ENCODE assay signal across 8 cellular contexts in the genomic region with DNA sequence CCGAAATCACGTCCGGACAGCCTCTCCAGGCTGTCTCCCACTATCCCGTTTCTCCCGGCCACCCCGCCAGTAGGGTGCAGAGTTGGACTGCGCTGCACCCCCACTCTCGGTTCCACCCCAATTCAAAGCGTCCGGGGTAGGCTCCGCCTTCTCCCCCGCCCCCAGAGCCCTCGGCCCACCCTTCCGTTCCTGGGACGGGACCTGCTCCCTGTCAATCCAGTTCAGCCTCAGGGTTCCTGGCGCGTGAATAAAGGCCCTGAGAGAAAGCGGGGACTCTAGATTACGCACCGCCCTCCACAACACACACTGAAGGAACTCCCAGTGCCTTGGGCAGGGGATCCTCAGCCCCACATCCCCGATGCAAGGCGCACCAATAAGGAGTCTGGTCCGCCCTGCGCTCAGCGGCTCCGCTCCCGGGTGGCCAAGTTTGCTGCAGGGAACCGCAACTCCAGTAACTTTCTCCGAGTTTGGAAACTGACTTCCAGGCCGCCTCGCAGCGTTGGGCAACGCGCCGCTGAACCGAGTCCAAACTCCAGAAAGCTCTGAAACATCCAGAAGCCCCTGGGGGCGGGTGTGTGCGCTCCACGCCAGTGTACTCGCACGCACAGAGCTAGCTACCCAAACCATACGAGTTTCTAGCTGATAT. TPM values are rescaled to one million over a fixed set of nuclear protein-coding genes. Genes with fewer than 3 reads are reported as not detected.
A peak's percentile ranks its signal among the peaks of the same experiment; 100 is the strongest.
DNase-seq lines count a peak whose midpoint lies in the region; ATAC-seq and TF ChIP-seq lines count a peak whose summit lies in the region.

No MANE protein-coding gene starts in this region.

- H3K4me2 ChIP-seq in BLaER1 treated with 17β-estradiol and CSF1 and Interleukin-3, amounts not matched to agents 10 nM and 100 nM: peak overlapping the region; percentile 59 to 87 (median 81)

- TF ChIP-seq EP300 in ovary (IDR thresholded peaks at IDR 0.05): no peak

- no peak for ATAC-seq in GM21528 (IDR thresholded peaks at IDR 0.05; ENCODE audit: low FRiP score, unreplicated experiment)

- DNase-seq in HT-29 (ENCODE audit: low spot score) (peak; percentile 8), amygdala (lab: John Stamatoyannopoulos, UW) (peak in 51 of 56 donors; percentile 3 to 86 (median 66)), cardiac septum (ENCODE audit: low spot score) (peak; percentile 95), ovary (peak; percentile 97 to 98 (median 97)), NCI-H187 treated with DMSO at 0.1 percent for 48 hours (lab: John Stamatoyannopoulos, UW) (no peak), activated gamma-delta T cell (lab: John Stamatoyannopoulos, UW) (no peak)

- peaks cover 16 to 34% (median 27%) of the 10 kb centered on the region in 11 experiments; a peak in 20 of 22 replicates for H3K27me3 ChIP-seq in BLaER1 treated with 17β-estradiol and CSF1 and Interleukin-3, amounts not matched to agents 10 nM and 100 nM
- H3K27me3 ChIP-seq in ovary: no peaks in the 10 kb centered on the region

- H3K36me3 ChIP-seq in BLaER1 treated with 17β-estradiol and CSF1 and Interleukin-3, amounts not matched to agents 10 nM and 100 nM: no peaks in the 10 kb centered on the region
- no peaks in the 10 kb centered on the region for H3K36me3 ChIP-seq in ovary

- peaks cover 10 to 26% (median 22%) of the 10 kb centered on the region in 11 experiments; a peak in 17 of 22 replicates for H3K9me3 ChIP-seq in BLaER1 treated with 17β-estradiol and CSF1 and Interleukin-3, amounts not matched to agents 10 nM and 100 nM (replicated peaks in 1 of 11)
- no peaks in the 10 kb centered on the region for H3K9me3 ChIP-seq in ovary

- H3K9ac ChIP-seq in BLaER1 treated with 17β-estradiol and CSF1 and Interleukin-3, amounts not matched to agents 10 nM and 100 nM: peak overlapping the region in 10 of 11 experiments; percentile 51 to 75 (median 72); a peak in 19 of 22 replicates

- 0 to 1% (median 1%) methylated on average over 41 to 42 of the region's 42 CpGs for WGBS in ovary, 3 donors

- intact Hi-C loops in cardiac septum (cut with DNase I): loop anchor here (2.0 to 10.0 kb wide), 5 partner anchors 67 to 989 kb away; no protein-coding TSS in a partner anchor
- intact Hi-C loops in ovary (cut with DNase I): loop anchor here (5.0 to 10.0 kb wide), 8 partner anchors 71 to 489 kb away; no protein-coding TSS in a partner anchor

- no peaks in the 10 kb centered on the region for H4K20me1 ChIP-seq in BLaER1 treated with 17β-estradiol and CSF1 and Interleukin-3, amounts not matched to agents 10 nM and 100 nM

- H3K27ac ChIP-seq in BLaER1 treated with 17β-estradiol and CSF1 and Interleukin-3, amounts not matched to agents 10 nM and 100 nM: peak overlapping the region in 9 of 11 experiments; percentile 43 to 74 (median 69); a peak in 18 of 22 replicates
- peak overlapping the region; percentile 98 to 99 for H3K27ac ChIP-seq in ovary

- TF ChIP-seq POLR2A in ovary (IDR thresholded peaks at IDR 0.05): peak; percentile 88

- peaks cover 5 to 17% (median 15%) of the 10 kb centered on the region in 10 experiments; a peak in 17 of 20 replicates for H3K4me1 ChIP-seq in BLaER1 treated with 17β-estradiol and CSF1 and Interleukin-3, amounts not matched to agents 10 nM and 100 nM
- H3K4me1 ChIP-seq in ovary (ENCODE audit: insufficient read depth): peaks cover 7% of the 10 kb centered on the region

- peak overlapping the region; percentile 49 to 73 (median 64) for H3K4me3 ChIP-seq in BLaER1 treated with 17β-estradiol and CSF1 and Interleukin-3, amounts not matched to agents 10 nM and 100 nM
- H3K4me3 ChIP-seq in ovary: peak overlapping the region; percentile 72

- TF ChIP-seq CTCF in ovary (IDR thresholded peaks at IDR 0.05): peak; percentile 17 to 38 (median 27)

RNA-seq across cellular contexts. Expression of a gene that starts 1.9 kb away (rescaled TPM):
- 0.05 TPM in 1 of 2 replicates, not detected in the other for total RNA-seq in HT-29 (2014; rRNA removed; shearing (Covaris generic))
- 53.6 TPM for total RNA-seq in cardiac septum
- 10 to 100 TPM; 20.1 to 88.8 (median 38.5) TPM for total RNA-seq in ovary
- 10 to 100 TPM; 11.8 to 28.8 TPM for polyA plus RNA-seq in ovary

Comparison
In these comparisons a context has a peak if more than half of its experiments do, and no peak if none do; other contexts are left out.
1. DNase-seq: peak in HT-29 (single experiment), amygdala (51 of 56), cardiac septum (single experiment) and ovary (5 of 5); none in NCI-H187 treated with DMSO at 0.1 percent for 48 hours (single experiment) and activated gamma-delta T cell (single experiment).
2. RNA of a gene that starts 1.9 kb away (total RNA-seq): 53.6 TPM in cardiac septum (single experiment) and 20.1 to 88.8 TPM in ovary; 0.05 TPM in HT-29; every median in the first group is over 10 times any median in the second.